Comparison of ENCODE assay signal across 11 cellular contexts in genomic region chr13:28355822-28356371, GRCh38.
A peak's percentile ranks its signal among the peaks of the same experiment; 100 is the strongest.
DNase-seq lines count a peak whose midpoint lies in the region; TF ChIP-seq lines count a peak whose summit lies in the region.
"Had no signal": no experiment of that assay in that cellular context is flagged by ENCODE, and none has a peak within 500 bp of the region (broad histone marks: within the 10 kb centered on the region; RNA-seq: fewer than 3 reads in every experiment).

No MANE protein-coding gene starts in this region.

- no peak overlapping the region for H3K4me3 Mint-ChIP-seq in activated CD4-positive, alpha-beta T cell treated with anti-CD3 and anti-CD28 coated beads, Interleukin-2, amount 10 ng/mL, durations not matched to agents 7 days and 5 days

- peak overlapping the region; percentile 86 for H3K27ac Mint-ChIP-seq in activated CD4-positive, alpha-beta T cell treated with anti-CD3 and anti-CD28 coated beads, Interleukin-2, amount 10 ng/mL, durations not matched to agents 7 days and 5 days

- CTCF ChIA-PET in activated CD4-positive, alpha-beta T cell treated with anti-CD3 and anti-CD28 coated beads, Interleukin-2, amount 10 ng/mL, durations not matched to agents 7 days and 5 days (lab: Charles Lee) = no interaction called here

- peak; percentile 20 for DNase-seq in activated CD4-positive, alpha-beta T cell treated with anti-CD3 and anti-CD28 coated beads, Interleukin-2, amount 10 ng/mL, durations not matched to agents 7 days and 5 days
- no peak for DNase-seq in activated CD4-positive, alpha-beta T cell treated with anti-CD3 and anti-CD28 coated beads, Interleukin-2, amount 50 U/mL, for 48 hours
- DNase-seq in NCI-H82 (lab: John Stamatoyannopoulos, UW) (peak; percentile 43), retinal pigment epithelial cell (ENCODE audit: low read depth) (peak; percentile 57), NCI-H526 (lab: John Stamatoyannopoulos, UW) (no peak), NCI-H524 treated with DMSO at 0.1 percent for 48 hours (lab: John Stamatoyannopoulos, UW) (no peak), amniotic stem cell (lab: John Stamatoyannopoulos, UW) (no peak)
- DNase-seq: ACHN, heart right ventricle, psoas muscle had no signal

- no peak for TF ChIP-seq CTCF in retinal pigment epithelial cell (conservative IDR thresholded peaks at IDR 0.05; ENCODE audit: low read depth, low read length)

- H3K27me3 Mint-ChIP-seq in activated CD4-positive, alpha-beta T cell treated with anti-CD3 and anti-CD28 coated beads, Interleukin-2, amount 10 ng/mL, durations not matched to agents 7 days and 5 days = peaks cover under 1% of the 10 kb centered on the region

- no peak overlapping the region for H3K4me3 ChIP-seq in retinal pigment epithelial cell (ENCODE audit: low read length)
- H3K4me3 ChIP-seq: heart right ventricle, psoas muscle had no signal

- H3K27ac ChIP-seq in cingulate gyrus (ENCODE audit: low read depth, low read length) = peak overlapping the region; percentile 23
- H3K27ac ChIP-seq: psoas muscle had no signal

- peaks cover 25% of the 10 kb centered on the region for H3K36me3 Mint-ChIP-seq in activated CD4-positive, alpha-beta T cell treated with anti-CD3 and anti-CD28 coated beads, Interleukin-2, amount 10 ng/mL, durations not matched to agents 7 days and 5 days (ENCODE audit: low read depth)

- peaks cover 15% of the 10 kb centered on the region for H3K9me3 Mint-ChIP-seq in activated CD4-positive, alpha-beta T cell treated with anti-CD3 and anti-CD28 coated beads, Interleukin-2, amount 10 ng/mL, durations not matched to agents 7 days and 5 days

- peaks cover 53% of the 10 kb centered on the region for H3K4me1 Mint-ChIP-seq in activated CD4-positive, alpha-beta T cell treated with anti-CD3 and anti-CD28 coated beads, Interleukin-2, amount 10 ng/mL, durations not matched to agents 7 days and 5 days

- POLR2A ChIA-PET in activated CD4-positive, alpha-beta T cell treated with anti-CD3 and anti-CD28 coated beads, Interleukin-2, amount 10 ng/mL, durations not matched to agents 7 days and 5 days (lab: Charles Lee) = no interaction called here

Comparison
In these comparisons a context has a peak if more than half of its experiments do, and no peak if none do; other contexts are left out.
1. DNase-seq: peak in activated CD4-positive, alpha-beta T cell treated with anti-CD3 and anti-CD28 coated beads, Interleukin-2, amount 10 ng/mL, durations not matched to agents 7 days and 5 days (single experiment), NCI-H82 (single experiment) and retinal pigment epithelial cell (single experiment); none in activated CD4-positive, alpha-beta T cell treated with anti-CD3 and anti-CD28 coated beads, Interleukin-2, amount 50 U/mL, for 48 hours (0 of 2), NCI-H526 (0 of 2), NCI-H524 treated with DMSO at 0.1 percent for 48 hours (single experiment) and amniotic stem cell (single experiment).